Comparison of ENCODE assay signal across 12 cellular contexts in the genomic region with DNA sequence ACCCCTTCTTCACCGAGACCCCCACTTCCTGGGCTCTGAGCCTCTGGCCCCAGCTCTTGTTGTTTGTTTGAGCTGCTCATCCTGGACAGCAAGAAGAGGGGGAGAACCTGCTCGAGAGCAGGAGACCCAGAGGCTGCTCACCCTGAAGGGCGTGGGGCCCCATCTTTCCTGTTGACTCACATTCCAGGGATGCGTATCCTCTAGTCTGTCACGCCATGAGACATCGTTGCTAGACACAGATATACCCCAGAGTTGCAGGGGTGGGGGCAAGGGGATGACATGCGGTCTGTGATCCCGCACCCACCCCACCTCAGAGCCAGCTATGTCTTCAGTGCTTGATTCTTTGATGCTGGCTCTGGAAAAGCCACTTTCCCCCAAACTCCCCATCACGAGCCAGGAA. TPM values are rescaled to one million over a fixed set of nuclear protein-coding genes. Genes with fewer than 3 reads are reported as not detected.
DNase-seq lines count a peak whose midpoint lies in the region; ATAC-seq and TF ChIP-seq lines count a peak whose summit lies in the region.
"Had no signal": no experiment of that assay in that cellular context is flagged by ENCODE, and none has a peak within 500 bp of the region (broad histone marks: within the 10 kb centered on the region; RNA-seq: fewer than 3 reads in every experiment).

No MANE protein-coding gene starts in this region.

- 12 to 18% methylated on average over 9 of the region's 9 CpGs for WGBS in GM23248 (ENCODE audit: low coverage in 1 of 2, low lambda C conversion rate in 2 of 2, missing lambda C conversion rate in 2 of 2), 2 experiments
- 70% methylated on average over 7 of the region's 9 CpGs for WGBS in smooth muscle cell (ENCODE audit: low lambda C conversion rate)

- H3K4me1 Mint-ChIP-seq in T-helper 17 cell, result peaks cover 25% of the 10 kb centered on the region
- peaks cover 11% of the 10 kb centered on the region for H3K4me1 Mint-ChIP-seq in stimulated activated naive CD8-positive, alpha-beta T cell treated with anti-CD3 and anti-CD28 coated beads, Interleukin-15, amount 100 ng/mL, for 72 hours
- H3K4me1 Mint-ChIP-seq in activated naive CD4-positive, alpha-beta T cell treated with anti-CD3 and anti-CD28 coated beads, Interleukin-2, amount 10 ng/mL, durations not matched to agents 7 days and 5 days, result peaks cover 8% of the 10 kb centered on the region

- ATAC-seq in T-helper 17 cell, result no peak
- ATAC-seq in stimulated activated naive CD8-positive, alpha-beta T cell treated with anti-CD3 and anti-CD28 coated beads, Interleukin-15, amount 100 ng/mL, for 72 hours, result no peak

- peaks cover 4% of the 10 kb centered on the region for H3K36me3 Mint-ChIP-seq in T-helper 17 cell (ENCODE audit: low read depth)
- peaks cover 39% of the 10 kb centered on the region for H3K36me3 Mint-ChIP-seq in activated naive CD4-positive, alpha-beta T cell treated with anti-CD3 and anti-CD28 coated beads, Interleukin-2, amount 10 ng/mL, durations not matched to agents 7 days and 5 days

- H3K9ac ChIP-seq in GM23248 (peak overlapping the region; percentile 82), smooth muscle cell (ENCODE audit: low read depth) (peak overlapping the region; percentile 59)

- H3K36me3 ChIP-seq in GM23248 (ENCODE audit: low read depth), result no peaks in the 10 kb centered on the region; the same call in none of the 2 replicates
- no peaks in the 10 kb centered on the region for H3K36me3 ChIP-seq in smooth muscle cell (ENCODE audit: low read depth)

- H3K27me3 ChIP-seq in GM23248 (replicated peaks; ENCODE audit: insufficient read depth) (no peaks in the 10 kb centered on the region), smooth muscle cell (ENCODE audit: low read depth) (peaks cover 2% of the 10 kb centered on the region)
- H3K27me3 ChIP-seq: SJCRH30 had no signal

- H3K4me3 ChIP-seq in GM23248, result peak overlapping the region; percentile 31; the same call in 1 of the 2 replicates
- H3K4me3 ChIP-seq in fibroblast of mammary gland (ENCODE audit: control insufficient read depth, low read depth, low read length), result no peak overlapping the region
- no peak overlapping the region for H3K4me3 ChIP-seq in smooth muscle cell
- H3K4me3 ChIP-seq: SJCRH30 had no signal

- H3K4me3 Mint-ChIP-seq in T-helper 17 cell, result no peak overlapping the region
- H3K4me3 Mint-ChIP-seq in stimulated activated naive CD8-positive, alpha-beta T cell treated with anti-CD3 and anti-CD28 coated beads, Interleukin-15, amount 100 ng/mL, for 72 hours, result no peak overlapping the region
- H3K4me3 Mint-ChIP-seq in activated naive CD4-positive, alpha-beta T cell treated with anti-CD3 and anti-CD28 coated beads, Interleukin-2, amount 10 ng/mL, durations not matched to agents 7 days and 5 days, result no peak overlapping the region

- H3K27ac Mint-ChIP-seq in T-helper 17 cell, result peak overlapping the region; percentile 87
- no peak overlapping the region for H3K27ac Mint-ChIP-seq in stimulated activated naive CD8-positive, alpha-beta T cell treated with anti-CD3 and anti-CD28 coated beads, Interleukin-15, amount 100 ng/mL, for 72 hours
- H3K27ac Mint-ChIP-seq in activated naive CD4-positive, alpha-beta T cell treated with anti-CD3 and anti-CD28 coated beads, Interleukin-2, amount 10 ng/mL, durations not matched to agents 7 days and 5 days, result no peak overlapping the region

- peaks cover 45% of the 10 kb centered on the region for H3K4me1 ChIP-seq in GM23248 (ENCODE audit: insufficient read depth)
- no peaks in the 10 kb centered on the region for H3K4me1 ChIP-seq in smooth muscle cell (ENCODE audit: low read depth)

- no peaks in the 10 kb centered on the region for H3K9me2 ChIP-seq in GM23248 (ENCODE audit: insufficient read depth)

- H3K79me2 ChIP-seq in GM23248 (ENCODE audit: insufficient read depth) (no peaks in the 10 kb centered on the region), smooth muscle cell (ENCODE audit: low read depth) (no peaks in the 10 kb centered on the region)

- H4K20me1 ChIP-seq in GM23248 (ENCODE audit: insufficient read depth) (no peaks in the 10 kb centered on the region), smooth muscle cell (ENCODE audit: low read depth) (no peaks in the 10 kb centered on the region)

- in situ Hi-C loops in GM23248 (cut with MboI), result no loop called here

- no peaks in the 10 kb centered on the region for H3K9me3 Mint-ChIP-seq in stimulated activated naive CD8-positive, alpha-beta T cell treated with anti-CD3 and anti-CD28 coated beads, Interleukin-15, amount 100 ng/mL, for 72 hours
- no peaks in the 10 kb centered on the region for H3K9me3 Mint-ChIP-seq in activated naive CD4-positive, alpha-beta T cell treated with anti-CD3 and anti-CD28 coated beads, Interleukin-2, amount 10 ng/mL, durations not matched to agents 7 days and 5 days

- no peak for TF ChIP-seq CTCF in fibroblast of mammary gland (conservative IDR thresholded peaks at IDR 0.05; ENCODE audit: control insufficient read depth, insufficient read depth, low read depth, low read length)
- no peak for TF ChIP-seq CTCF in smooth muscle cell (IDR thresholded peaks at IDR 0.05; ENCODE audit: borderline replicate concordance, insufficient read depth, poor library complexity, severe bottlenecking)

- H3F3A ChIP-seq in GM23248 (ENCODE audit: insufficient read depth) (peaks cover 26% of the 10 kb centered on the region), smooth muscle cell (ENCODE audit: low read depth) (peaks cover 7% of the 10 kb centered on the region)

- no peaks in the 10 kb centered on the region for H3K27me3 Mint-ChIP-seq in T-helper 17 cell
- no peaks in the 10 kb centered on the region for H3K27me3 Mint-ChIP-seq in stimulated activated naive CD8-positive, alpha-beta T cell treated with anti-CD3 and anti-CD28 coated beads, Interleukin-15, amount 100 ng/mL, for 72 hours
- peaks cover 4% of the 10 kb centered on the region for H3K27me3 Mint-ChIP-seq in activated naive CD4-positive, alpha-beta T cell treated with anti-CD3 and anti-CD28 coated beads, Interleukin-2, amount 10 ng/mL, durations not matched to agents 7 days and 5 days

- no peaks in the 10 kb centered on the region for H3K9me3 ChIP-seq in GM23248 (ENCODE audit: low read depth)
- no peaks in the 10 kb centered on the region for H3K9me3 ChIP-seq in T-helper 17 cell (ENCODE audit: control insufficient read depth, low read length, poor library complexity, severe bottlenecking)
- H3K9me3 ChIP-seq in smooth muscle cell (replicated peaks; ENCODE audit: low read depth), result no peaks in the 10 kb centered on the region
- H3K9me3 ChIP-seq: neutrophil, SJCRH30 had no signal

- DNase-seq in GM23248 (peak; percentile 98), T-helper 17 cell (no peak), fibroblast of mammary gland (ENCODE audit: low read depth) (peak; percentile 76), smooth muscle cell (lab: John Stamatoyannopoulos, UW; ENCODE audit: unreplicated experiment) (no peak), AG08396 (ENCODE audit: low spot score) (no peak), NCI-H748 treated with DMSO at 0.1 percent for 48 hours (lab: John Stamatoyannopoulos, UW) (no peak)
- DNase-seq in stimulated activated naive CD8-positive, alpha-beta T cell treated with anti-CD3 and anti-CD28 coated beads, Interleukin-15, amount 100 ng/mL, for 72 hours, result no peak
- no peak for DNase-seq in activated naive CD4-positive, alpha-beta T cell treated with anti-CD3 and anti-CD28 coated beads, Interleukin-2, amount 10 ng/mL, durations not matched to agents 7 days and 5 days
- DNase-seq: NCI-H2171 treated with DMSO at 0.1 percent for 48 hours, SJCRH30 had no signal

- H3K27ac ChIP-seq in GM23248 (peak overlapping the region; percentile 98), smooth muscle cell (ENCODE audit: low read depth) (peak overlapping the region; percentile 76)
- H3K27ac ChIP-seq: SJCRH30 had no signal

- no peak overlapping the region for H2AFZ ChIP-seq in GM23248
- no peak overlapping the region for H2AFZ ChIP-seq in smooth muscle cell (ENCODE audit: low read depth)

- CTCF ChIA-PET in activated naive CD4-positive, alpha-beta T cell treated with anti-CD3 and anti-CD28 coated beads, Interleukin-2, amount 10 ng/mL, durations not matched to agents 7 days and 5 days (lab: Charles Lee), result interaction anchor here (1.9 kb wide), 1 partner anchor 10 kb away, joined by 5 read pairs; no protein-coding TSS in a partner anchor

- H3K4me2 ChIP-seq in GM23248 (ENCODE audit: unreplicated experiment) (peak overlapping the region; percentile 56), smooth muscle cell (no peak overlapping the region)

RNA-seq across cellular contexts. Expression of gene TNXB, which starts 5.7 kb away (rescaled TPM):
- 23.5 and 23.8 TPM in 2 replicates for total RNA-seq in GM23248 (2014; rRNA removed; shearing (Covaris generic))
- polyA plus RNA-seq in GM23248 (2016; fragmentation: Nextera tagmentation; extraction: Ambion mirVana), result 5.2 TPM in 2 replicates
- 10 to 100 TPM in 1 of 2 donors, 1 to 10 TPM in 1; 7.3 to 11.4 TPM for total RNA-seq in T-helper 17 cell
- 1.1 and 1.8 TPM in 2 replicates for total RNA-seq in smooth muscle cell
- polyA plus RNA-seq in smooth muscle cell, result 1.1 and 4.3 TPM in 2 replicates

RNA-seq across cellular contexts. Expression of gene ATF6B, which starts 13.2 kb away (rescaled TPM):
- total RNA-seq in GM23248 (2014; rRNA removed; shearing (Covaris generic)), result 33.3 and 37.3 TPM in 2 replicates
- 51.7 and 54.1 TPM in 2 replicates for polyA plus RNA-seq in GM23248 (2016; fragmentation: Nextera tagmentation; extraction: Ambion mirVana)
- total RNA-seq in T-helper 17 cell, result 100 to 1,000 TPM; 107 to 117 TPM
- total RNA-seq in smooth muscle cell, result 22.2 and 23.0 TPM in 2 replicates
- polyA plus RNA-seq in smooth muscle cell, result 22.5 and 39.8 TPM in 2 replicates

RNA-seq across cellular contexts. Expression of gene FKBPL, which starts 15.2 kb away (rescaled TPM):
- total RNA-seq in GM23248 (2014; rRNA removed; shearing (Covaris generic)), result 2.9 and 5.3 TPM in 2 replicates
- polyA plus RNA-seq in GM23248 (2016; fragmentation: Nextera tagmentation; extraction: Ambion mirVana), result 6.2 and 6.9 TPM in 2 replicates
- 1 to 10 TPM; 1.5 to 1.6 TPM for total RNA-seq in T-helper 17 cell
- 5.3 and 6.5 TPM in 2 replicates for total RNA-seq in smooth muscle cell
- polyA plus RNA-seq in smooth muscle cell, result 5.4 and 7.7 TPM in 2 replicates

RNA-seq across cellular contexts. Expression of gene PRRT1, which starts 36.9 kb away (rescaled TPM):
- total RNA-seq in GM23248 (2014; rRNA removed; shearing (Covaris generic)), result 1.2 TPM in 1 of 2 replicates, not detected in the other
- polyA plus RNA-seq in GM23248 (2016; fragmentation: Nextera tagmentation; extraction: Ambion mirVana) (2.1 and 2.2 TPM in 2 replicates), smooth muscle cell (1.4 and 3.3 TPM in 2 replicates)
- total RNA-seq in T-helper 17 cell (under 1 TPM; 0.35 to 0.50 TPM), smooth muscle cell (0.94 TPM in 1 of 2 replicates, not detected in the other)
- total RNA-seq: bronchial epithelial cell had no signal

RNA-seq across cellular contexts. Expression of gene PPT2, which starts 39.1 kb away (rescaled TPM):
- 12.8 and 16.2 TPM in 2 replicates for total RNA-seq in GM23248 (2014; rRNA removed; shearing (Covaris generic))
- polyA plus RNA-seq in GM23248 (2016; fragmentation: Nextera tagmentation; extraction: Ambion mirVana), result 10.3 and 14.3 TPM in 2 replicates
- 1 to 10 TPM; 8.1 to 9.2 TPM for total RNA-seq in T-helper 17 cell
- 13.3 and 17.5 TPM in 2 replicates for total RNA-seq in smooth muscle cell
- polyA plus RNA-seq in smooth muscle cell, result 15.7 and 17.8 TPM in 2 replicates

Comparison
In these comparisons a context has a peak if more than half of its experiments do, and no peak if none do; other contexts are left out.
1. DNase-seq: peak in GM23248 (single experiment) and fibroblast of mammary gland (single experiment); none in T-helper 17 cell (0 of 3), smooth muscle cell (single experiment), AG08396 (single experiment), stimulated activated naive CD8-positive, alpha-beta T cell treated with anti-CD3 and anti-CD28 coated beads, Interleukin-15, amount 100 ng/mL, for 72 hours (0 of 2), activated naive CD4-positive, alpha-beta T cell treated with anti-CD3 and anti-CD28 coated beads, Interleukin-2, amount 10 ng/mL, durations not matched to agents 7 days and 5 days (single experiment) and NCI-H748 treated with DMSO at 0.1 percent for 48 hours (single experiment).